30 cellular contexts compared by ENCODE assay signal in genomic region chr6:120913519-120913918, GRCh38.
"Had no signal": no experiment of that assay in that cellular context is flagged by ENCODE, and none has a peak within 500 bp of the region (broad histone marks: within the 10 kb centered on the region; RNA-seq: fewer than 3 reads in every experiment).

No MANE protein-coding gene starts in this region.

- H3K4me1 ChIP-seq: neural progenitor cell, parathyroid adenoma, psoas muscle, spleen, suprapubic skin, testis, tibial artery, transverse colon, upper lobe of right lung, uterus had no signal

- H3K27ac ChIP-seq: neural progenitor cell, ovary, parathyroid adenoma, psoas muscle, skin epidermis, spleen, suprapubic skin, testis, tibial artery, transverse colon, upper lobe of right lung, uterus had no signal

- H2AFZ ChIP-seq: neural progenitor cell, parathyroid adenoma had no signal

- H3K27me3 ChIP-seq: neural progenitor cell, ovary, spleen, suprapubic skin, testis, tibial artery, transverse colon, upper lobe of right lung, uterus had no signal

- H3K79me2 ChIP-seq: parathyroid adenoma had no signal

- DNase-seq: naive thymus-derived CD8-positive, alpha-beta T cell; nephron progenitor cell; occipital lobe; ovary; posterior cingulate gyrus; psoas muscle; right cardiac atrium; spleen; stimulated activated CD4-positive, alpha-beta T cell treated with anti-CD3 and anti-CD28 coated beads, Interleukin-12 subunit alpha, Interleukin-12 subunit beta, amount 100 ng/mL, for 4 hours; stimulated activated CD4-positive, alpha-beta T cell treated with anti-CD3 and anti-CD28 coated beads, Interleukin-1b, Interleukin-23, amount 100 ng/mL, for 48 hours; stimulated activated CD4-positive, alpha-beta T cell treated with anti-CD3 and anti-CD28 coated beads, Interleukin-4, amount 100 ng/mL, for 1 hour; stimulated activated CD4-positive, alpha-beta T cell treated with anti-CD3 and anti-CD28 coated beads, Interleukin-4, amount 100 ng/mL, for 4 hours; stimulated activated CD8-positive, alpha-beta memory T cell treated with anti-CD3 and anti-CD28 coated beads, Interleukin-4, amount 100 ng/mL, for 48 hours; stimulated activated naive CD4-positive, alpha-beta T cell; stimulated activated naive CD8-positive, alpha-beta T cell treated with anti-CD3 and anti-CD28 coated beads, Interleukin-15, amount 100 ng/mL, for 72 hours; stimulated activated naive CD8-positive, alpha-beta T cell treated with anti-CD3 and anti-CD28 coated beads, Interleukin-15, Interleukin-2, amounts not matched to agents 100 U/mL and 50 U/mL, for 24 hours; substantia nigra; testis; tibial artery; transverse colon; upper lobe of right lung; uterus had no signal

- H3K4me3 ChIP-seq: neural progenitor cell, ovary, psoas muscle, skin epidermis, smooth muscle cell, spleen, suprapubic skin, testis, tibial artery, transverse colon, upper lobe of right lung, uterus had no signal

- H3K9ac ChIP-seq: neural progenitor cell, parathyroid adenoma had no signal

- ATAC-seq: naive thymus-derived CD8-positive, alpha-beta T cell; natural killer cell treated with Interleukin-12 subunit alpha and Interleukin-12 subunit beta and Interleukin-15 and Interleukin-18, amount 100 ng/mL, for 72 hours; psoas muscle; right cardiac atrium; sciatic nerve; stimulated activated memory B cell treated with anti-CD40 and anti-IgM and Interleukin-4, amounts not matched to agents 10 μg/mL and 1 μg/mL and 100 μg/mL, for 72 hours; stimulated activated naive CD8-positive, alpha-beta T cell treated with anti-CD3 and anti-CD28 coated beads, Interleukin-15, amount 100 ng/mL, for 72 hours; stimulated activated naive CD8-positive, alpha-beta T cell treated with anti-CD3 and anti-CD28 coated beads, Interleukin-15, Interleukin-2, amounts not matched to agents 100 U/mL and 50 U/mL, for 24 hours; upper lobe of right lung had no signal

- H3K4me2 ChIP-seq: neural progenitor cell, smooth muscle cell had no signal

- H3K36me3 ChIP-seq: neural progenitor cell, ovary, spleen, suprapubic skin, tibial artery, transverse colon, upper lobe of right lung, uterus had no signal

- H3K9me3 ChIP-seq: ovary, psoas muscle, spleen, suprapubic skin, testis, tibial artery, transverse colon, upper lobe of right lung, uterus had no signal
